1 cellular context compared by ENCODE assay signal in genomic region chr5:77518304-77518703, GRCh38.
TF ChIP-seq lines count a peak whose summit lies in the region.

No MANE protein-coding gene starts in this region.

TF ChIP-seq in HepG2, 621 proteins besides CTCF, POLR2A, EP300 and RAD21 (continued from another document):
- TF ChIP-seq PATZ1 (CRISPR knock-in tag; IDR thresholded peaks at IDR 0.05) (no peak), ZNF788 (CRISPR knock-in tag; IDR thresholded peaks at IDR 0.05; ENCODE audit: borderline replicate concordance) (no peak), GMEB2 (CRISPR knock-in tag; IDR thresholded peaks at IDR 0.05; ENCODE audit: low read depth) (no peak)
